In genomic region chr6:156808287-156808686, GRCh38 we compare ENCODE assay signal across 9 cellular contexts. TPM values are rescaled to one million over a fixed set of nuclear protein-coding genes. Genes with fewer than 3 reads are reported as not detected.
A peak's percentile ranks its signal among the peaks of the same experiment; 100 is the strongest.
DNase-seq lines count a peak whose midpoint lies in the region; ATAC-seq, FAIRE-seq and TF ChIP-seq lines count a peak whose summit lies in the region.
"Had no signal": no experiment of that assay in that cellular context is flagged by ENCODE, and none has a peak within 500 bp of the region (broad histone marks: within the 10 kb centered on the region; RNA-seq: fewer than 3 reads in every experiment).

No MANE protein-coding gene starts in this region.

- TF ChIP-seq POLR2A in H54 (IDR thresholded peaks at IDR 0.05; ENCODE audit: low read depth, low read length): no peak

- H3K4me3 Mint-ChIP-seq in stimulated activated naive CD8-positive, alpha-beta T cell treated with anti-CD3 and anti-CD28 coated beads, Interleukin-15, Interleukin-2, amounts not matched to agents 100 ng/mL and 50 ng/mL, for 24 hours: peak overlapping the region; percentile 2

- intact Hi-C loops in left ventricle myocardium superior (cut with micrococcal nuclease): no loop called here

- ATAC-seq in stimulated activated naive CD8-positive, alpha-beta T cell treated with anti-CD3 and anti-CD28 coated beads, Interleukin-15, Interleukin-2, amounts not matched to agents 100 U/mL and 50 U/mL, for 24 hours: no peak
- peak; percentile 77 for ATAC-seq in left ventricle myocardium superior
- ATAC-seq in HG03097 (IDR thresholded peaks at IDR 0.05; ENCODE audit: low FRiP score, unreplicated experiment): no peak

- H3K27ac Mint-ChIP-seq in stimulated activated naive CD8-positive, alpha-beta T cell treated with anti-CD3 and anti-CD28 coated beads, Interleukin-15, Interleukin-2, amounts not matched to agents 100 ng/mL and 50 ng/mL, for 24 hours: peak overlapping the region; percentile 77

- DNase-seq in stimulated activated naive CD8-positive, alpha-beta T cell treated with anti-CD3 and anti-CD28 coated beads, Interleukin-15, Interleukin-2, amounts not matched to agents 100 U/mL and 50 U/mL, for 24 hours: no peak
- DNase-seq in OCI-M1 (lab: John Stamatoyannopoulos, UW): peak; percentile 56
- DNase-seq in left ventricle myocardium superior: no peak
- no peak for DNase-seq in NCI-H446 treated with DMSO at 0.1 percent for 48 hours (lab: John Stamatoyannopoulos, UW)
- no peak for DNase-seq in activated CD8-positive, alpha-beta memory T cell treated with anti-CD3 and anti-CD28 coated beads for 24 hours
- no peak for DNase-seq in H54 (ENCODE audit: insufficient read length, low spot score)
- DNase-seq: left colon had no signal

- peaks cover 9% of the 10 kb centered on the region for H3K9me3 Mint-ChIP-seq in stimulated activated naive CD8-positive, alpha-beta T cell treated with anti-CD3 and anti-CD28 coated beads, Interleukin-15, Interleukin-2, amounts not matched to agents 100 ng/mL and 50 ng/mL, for 24 hours

- FAIRE-seq in H54 (lab: Jason Lieb, UNC): no peak

- H3K36me3 Mint-ChIP-seq in stimulated activated naive CD8-positive, alpha-beta T cell treated with anti-CD3 and anti-CD28 coated beads, Interleukin-15, Interleukin-2, amounts not matched to agents 100 ng/mL and 50 ng/mL, for 24 hours (ENCODE audit: low read depth): peaks cover 23% of the 10 kb centered on the region

- H3K4me1 Mint-ChIP-seq in stimulated activated naive CD8-positive, alpha-beta T cell treated with anti-CD3 and anti-CD28 coated beads, Interleukin-15, Interleukin-2, amounts not matched to agents 100 ng/mL and 50 ng/mL, for 24 hours (ENCODE audit: low read depth): peaks cover 92% of the 10 kb centered on the region

- H3K27me3 Mint-ChIP-seq in stimulated activated naive CD8-positive, alpha-beta T cell treated with anti-CD3 and anti-CD28 coated beads, Interleukin-15, Interleukin-2, amounts not matched to agents 100 ng/mL and 50 ng/mL, for 24 hours: no peaks in the 10 kb centered on the region

RNA-seq across cellular contexts. Expression of gene ARID1B, which starts 31.1 kb away (rescaled TPM):
- 46.6 TPM for total RNA-seq in left ventricle myocardium superior
